17 cellular contexts compared by ENCODE assay signal in the genomic region with DNA sequence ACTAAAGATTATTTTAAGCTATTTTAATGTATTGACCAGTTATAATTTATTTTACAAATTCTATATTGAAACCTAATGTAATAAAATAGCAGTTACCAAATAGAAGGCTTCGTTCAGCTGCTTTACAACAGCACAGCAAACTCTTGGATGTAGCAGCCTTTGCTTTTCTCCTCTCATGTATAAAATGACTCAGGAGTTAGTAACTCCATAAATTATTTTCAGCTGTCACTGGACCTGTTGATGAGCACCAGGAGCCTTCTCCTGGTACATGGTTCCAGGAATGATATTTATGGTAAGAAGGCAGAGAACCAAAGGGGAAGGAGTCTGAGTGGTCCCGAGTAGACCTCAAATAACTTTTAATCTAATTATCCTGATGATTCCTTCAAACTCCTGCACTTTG.
A peak's percentile ranks its signal among the peaks of the same experiment; 100 is the strongest.
DNase-seq lines count a peak whose midpoint lies in the region; ATAC-seq and TF ChIP-seq lines count a peak whose summit lies in the region.
"Had no signal": no experiment of that assay in that cellular context is flagged by ENCODE, and none has a peak within 500 bp of the region (broad histone marks: within the 10 kb centered on the region; RNA-seq: fewer than 3 reads in every experiment).

No MANE protein-coding gene starts in this region.

- no peaks in the 10 kb centered on the region for H4K20me1 ChIP-seq in PC-3 (ENCODE audit: low read length)
- H4K20me1 ChIP-seq: BLaER1 treated with 17β-estradiol and CSF1 and Interleukin-3, amounts not matched to agents 10 nM and 100 nM had no signal

- no peaks in the 10 kb centered on the region for H3K79me2 ChIP-seq in PC-3 (ENCODE audit: low read length)

- H3K4me1 Mint-ChIP-seq in type B pancreatic cell (ENCODE audit: unreplicated experiment), result no peaks in the 10 kb centered on the region

- H3K36me3 ChIP-seq in PC-3 (ENCODE audit: low read depth, low read length), result no peaks in the 10 kb centered on the region
- H3K36me3 ChIP-seq: BLaER1 treated with 17β-estradiol and CSF1 and Interleukin-3, amounts not matched to agents 10 nM and 100 nM had no signal

- H3K9me2 ChIP-seq in PC-3 (replicated peaks; ENCODE audit: low read length), result no peaks in the 10 kb centered on the region

- BruUV-seq in PC-3 (replicated peaks; lab: Mats Ljungman, UMichigan), result no TSS peak

- DNase-seq in AG10803 (ENCODE audit: low read depth), result peak; percentile 2
- DNase-seq in PC-3, result peak; percentile 65
- DNase-seq in choroid plexus epithelial cell (ENCODE audit: low read depth), result peak; percentile 6
- DNase-seq in kidney glomerular epithelial cell (lab: John Stamatoyannopoulos, UW), result peak; percentile 57
- no peak for DNase-seq in occipital lobe (lab: John Stamatoyannopoulos, UW)
- no peak for DNase-seq in type B pancreatic cell (ENCODE audit: extremely low spot score, unreplicated experiment)
- no peak for DNase-seq in NCI-H1930 (lab: John Stamatoyannopoulos, UW)
- DNase-seq in mucosa of gallbladder (ENCODE audit: low spot score), result no peak
- DNase-seq: DMS 273 treated with DMSO at 0.1 percent for 48 hours; Karpas-422; MM.1S; NCI-H1092 treated with DMSO at 0.1 percent for 48 hours; NCI-H1694; NCI-H446; NK-92 treated with Interleukin-12 subunit alpha and Interleukin-12 subunit beta, amount 100 ng/mL, for 24 hours had no signal

- ATAC-seq in PC-3, result peak; percentile 94
- ATAC-seq: HepG2 had no signal

- POLR2A ChIA-PET in PC-3 (lab: Charles Lee; ENCODE audit: unreplicated experiment), result interaction anchor here (0.6 kb wide), 1 partner anchor 206 kb away, joined by 7 read pairs; no protein-coding TSS in a partner anchor

- no peak overlapping the region for H3K27ac ChIP-seq in PC-3 (ENCODE audit: low read length)
- H3K27ac ChIP-seq: BLaER1 treated with 17β-estradiol and CSF1 and Interleukin-3, amounts not matched to agents 10 nM and 100 nM had no signal

- no peak overlapping the region for H3K9ac ChIP-seq in PC-3 (ENCODE audit: low read length)
- H3K9ac ChIP-seq: BLaER1 treated with 17β-estradiol and CSF1 and Interleukin-3, amounts not matched to agents 10 nM and 100 nM had no signal

- H3K27ac Mint-ChIP-seq in type B pancreatic cell, result no peak overlapping the region

- H3K9me3 ChIP-seq in PC-3 (ENCODE audit: low read length), result no peaks in the 10 kb centered on the region

- no peaks in the 10 kb centered on the region for H3K9me3 Mint-ChIP-seq in type B pancreatic cell

- no peak for TF ChIP-seq CTCF in AG10803 (conservative IDR thresholded peaks at IDR 0.05; ENCODE audit: low read length)
- no peak for TF ChIP-seq CTCF in PC-3 (conservative IDR thresholded peaks at IDR 0.05; ENCODE audit: low read depth, low read length)
- TF ChIP-seq CTCF in choroid plexus epithelial cell (conservative IDR thresholded peaks at IDR 0.05; ENCODE audit: low read depth, low read length), result no peak
- TF ChIP-seq CTCF in type B pancreatic cell (conservative IDR thresholded peaks at IDR 0.05), result no peak

- peaks cover 7% of the 10 kb centered on the region for H3K4me1 ChIP-seq in PC-3 (ENCODE audit: insufficient read depth, low read length)

- H3K27me3 Mint-ChIP-seq in type B pancreatic cell, result no peaks in the 10 kb centered on the region

- H3K36me3 Mint-ChIP-seq in type B pancreatic cell, result no peaks in the 10 kb centered on the region

- H3K4me3 Mint-ChIP-seq in type B pancreatic cell, result no peak overlapping the region

- no peak overlapping the region for H2AFZ ChIP-seq in PC-3 (ENCODE audit: low read length)

- CTCF ChIA-PET in PC-3 (lab: Charles Lee), result interaction anchor here (0.6 kb wide), 1 partner anchor 1071 kb away, joined by 7 read pairs; no protein-coding TSS in a partner anchor

- no peaks in the 10 kb centered on the region for H3F3A ChIP-seq in PC-3 (ENCODE audit: low read length, unreplicated experiment)

- intact Hi-C loops in PC-3 (cut with micrococcal nuclease), result no loop called here

- no peak overlapping the region for H3K4me2 ChIP-seq in PC-3 (ENCODE audit: low read length)
- H3K4me2 ChIP-seq: BLaER1 treated with 17β-estradiol and CSF1 and Interleukin-3, amounts not matched to agents 10 nM and 100 nM had no signal

- no peaks in the 10 kb centered on the region for H3K27me3 ChIP-seq in PC-3 (ENCODE audit: low read length)
- H3K27me3 ChIP-seq: BLaER1 treated with 17β-estradiol and CSF1 and Interleukin-3, amounts not matched to agents 10 nM and 100 nM had no signal

- H3K4me3 ChIP-seq in AG10803 (ENCODE audit: low read length), result no peak overlapping the region
- H3K4me3 ChIP-seq in PC-3 (ENCODE audit: low read length), result no peak overlapping the region
- H3K4me3 ChIP-seq in choroid plexus epithelial cell (ENCODE audit: low read depth, low read length), result no peak overlapping the region
- H3K4me3 ChIP-seq: BLaER1 treated with 17β-estradiol and CSF1 and Interleukin-3, amounts not matched to agents 10 nM and 100 nM had no signal

Comparison
In these comparisons a context has a peak if more than half of its experiments do, and no peak if none do; other contexts are left out.
1. DNase-seq: peak in AG10803 (single experiment), PC-3 (single experiment), choroid plexus epithelial cell (single experiment) and kidney glomerular epithelial cell (single experiment); none in occipital lobe (single experiment), type B pancreatic cell (single experiment), NCI-H1930 (0 of 2) and mucosa of gallbladder (single experiment).